ENCODE assay signal across 1 cellular context in genomic region chr16:309476-309875, GRCh38.
TF ChIP-seq lines count a peak whose summit lies in the region.

No MANE protein-coding gene starts in this region.

TF ChIP-seq in WTC11, 78 proteins besides CTCF, POLR2A, EP300 and RAD21 (continued from another document):
- TF ChIP-seq ZNF317 (CRISPR knock-in tag; IDR thresholded peaks at IDR 0.05; ENCODE audit: borderline replicate concordance, low read depth) = no peak
- no peak for TF ChIP-seq ELF4 (CRISPR knock-in tag; IDR thresholded peaks at IDR 0.05; ENCODE audit: low read depth)
